Comparison of ENCODE assay signal across 26 cellular contexts in the genomic region with DNA sequence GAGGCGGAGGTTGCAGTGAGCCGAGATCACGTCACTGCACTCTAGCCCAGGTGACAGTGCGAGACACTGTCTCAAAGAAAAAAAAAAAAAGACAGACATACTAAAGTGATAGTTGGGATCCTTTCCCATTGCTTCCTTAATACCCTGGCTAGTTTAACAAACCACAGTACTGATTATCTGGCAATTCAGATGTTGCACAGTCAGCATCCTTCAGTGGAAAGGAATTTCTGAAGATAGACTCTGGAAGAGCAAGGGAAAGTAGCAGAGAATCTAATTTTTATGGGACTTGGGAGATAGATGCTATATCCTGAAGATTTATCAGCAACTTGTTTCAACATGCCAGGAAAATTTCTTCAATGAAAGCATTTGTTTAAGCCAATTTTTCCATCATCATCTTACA.
"Had no signal": no experiment of that assay in that cellular context is flagged by ENCODE, and none has a peak within 500 bp of the region (broad histone marks: within the 10 kb centered on the region; RNA-seq: fewer than 3 reads in every experiment).

No MANE protein-coding gene starts in this region.

- FAIRE-seq: colon had no signal

- H3K4me1 Mint-ChIP-seq: stimulated activated effector memory CD8-positive, alpha-beta T cell treated with anti-CD3 and anti-CD28 coated beads, Interleukin-12 subunit alpha, Interleukin-12 subunit beta, amount 100 ng/mL, for 72 hours had no signal

- H3K27me3 ChIP-seq: body of pancreas, esophagus muscularis mucosa, gastroesophageal sphincter, thyroid gland had no signal

- H3K4me3 Mint-ChIP-seq: activated T-cell treated with anti-CD3 and anti-CD28 coated beads, Interleukin-2, amount 50 U/mL, for 72 hours; natural killer cell treated with Interleukin-12 subunit alpha and Interleukin-12 subunit beta and Interleukin-15 and Interleukin-18, amount 100 ng/mL, for 72 hours; stimulated activated effector memory CD8-positive, alpha-beta T cell treated with anti-CD3 and anti-CD28 coated beads, Interleukin-12 subunit alpha, Interleukin-12 subunit beta, amount 100 ng/mL, for 72 hours; stimulated activated naive CD8-positive, alpha-beta T cell treated with anti-CD3 and anti-CD28 coated beads, Interleukin-15, Interleukin-2, amounts not matched to agents 100 ng/mL and 50 ng/mL, for 24 hours had no signal

- H3K9me3 Mint-ChIP-seq: activated naive CD4-positive, alpha-beta T cell treated with anti-CD3 and anti-CD28 coated beads, Interleukin-2, amount 50 U/mL, for 72 hours; activated T-cell treated with anti-CD3 and anti-CD28 coated beads, Interleukin-2, amount 50 U/mL, for 72 hours; natural killer cell treated with Interleukin-12 subunit alpha and Interleukin-12 subunit beta and Interleukin-15 and Interleukin-18, amount 100 ng/mL, for 72 hours; stimulated activated effector memory CD8-positive, alpha-beta T cell treated with anti-CD3 and anti-CD28 coated beads, Interleukin-12 subunit alpha, Interleukin-12 subunit beta, amount 100 ng/mL, for 72 hours; stimulated activated naive CD8-positive, alpha-beta T cell treated with anti-CD3 and anti-CD28 coated beads, Interleukin-15, Interleukin-2, amounts not matched to agents 100 ng/mL and 50 ng/mL, for 24 hours had no signal

- ATAC-seq: activated naive CD4-positive, alpha-beta T cell treated with anti-CD3 and anti-CD28 coated beads, Interleukin-2, amount 50 U/mL, for 72 hours; activated T-cell treated with anti-CD3 and anti-CD28 coated beads, Interleukin-2, amount 50 U/mL, for 72 hours; body of pancreas; gastroesophageal sphincter; mucosa of descending colon; natural killer cell treated with Interleukin-12 subunit alpha and Interleukin-12 subunit beta and Interleukin-15 and Interleukin-18, amount 100 ng/mL, for 72 hours; sciatic nerve; stimulated activated effector memory CD8-positive, alpha-beta T cell treated with anti-CD3 and anti-CD28 coated beads, Interleukin-12 subunit alpha, Interleukin-12 subunit beta, amount 100 ng/mL, for 72 hours had no signal

- H3K36me3 Mint-ChIP-seq: natural killer cell treated with Interleukin-12 subunit alpha and Interleukin-12 subunit beta and Interleukin-15 and Interleukin-18, amount 100 ng/mL, for 72 hours; stimulated activated effector memory CD8-positive, alpha-beta T cell treated with anti-CD3 and anti-CD28 coated beads, Interleukin-12 subunit alpha, Interleukin-12 subunit beta, amount 100 ng/mL, for 72 hours had no signal

- H3K27ac Mint-ChIP-seq: activated naive CD4-positive, alpha-beta T cell treated with anti-CD3 and anti-CD28 coated beads, Interleukin-2, amount 50 U/mL, for 72 hours; activated T-cell treated with anti-CD3 and anti-CD28 coated beads, Interleukin-2, amount 50 U/mL, for 72 hours; natural killer cell treated with Interleukin-12 subunit alpha and Interleukin-12 subunit beta and Interleukin-15 and Interleukin-18, amount 100 ng/mL, for 72 hours; stimulated activated effector memory CD8-positive, alpha-beta T cell treated with anti-CD3 and anti-CD28 coated beads, Interleukin-12 subunit alpha, Interleukin-12 subunit beta, amount 100 ng/mL, for 72 hours; stimulated activated naive CD8-positive, alpha-beta T cell treated with anti-CD3 and anti-CD28 coated beads, Interleukin-15, Interleukin-2, amounts not matched to agents 100 ng/mL and 50 ng/mL, for 24 hours had no signal

- H3K27ac ChIP-seq: body of pancreas, esophagus muscularis mucosa, gastroesophageal sphincter, left ventricle myocardium inferior, neutrophil, skin epidermis, thyroid gland had no signal

- H3K4me3 ChIP-seq: body of pancreas, esophagus muscularis mucosa, gastroesophageal sphincter, left ventricle myocardium inferior, lung, mucosa of descending colon, skin epidermis, thyroid gland had no signal

- DNase-seq: activated CD4-positive, alpha-beta T cell treated with anti-CD3 and anti-CD28 coated beads for 4 hours; activated CD4-positive, alpha-beta T cell treated with anti-CD3 and anti-CD28 coated beads, Interleukin-2, amount 50 U/mL, for 4 hours; activated naive CD4-positive, alpha-beta T cell; activated T-cell treated with anti-CD3 and anti-CD28 coated beads for 4 hours; activated T-cell treated with anti-CD3 and anti-CD28 coated beads, Interleukin-2, amount 50 U/mL, for 72 hours; anterior cingulate cortex; body of pancreas; dermis blood vessel endothelial cell; effector CD4-positive, alpha-beta T cell; hippocampal formation; left ventricle myocardium inferior; mesendoderm; mucosa of descending colon; stimulated activated CD4-positive, alpha-beta T cell treated with anti-CD3 and anti-CD28 coated beads, Interleukin-4, amount 100 ng/mL, for 24 hours; thyroid gland had no signal

- H3K36me3 ChIP-seq: esophagus muscularis mucosa, gastroesophageal sphincter, left ventricle myocardium inferior, neutrophil, thyroid gland had no signal

- H3K9me3 ChIP-seq: esophagus muscularis mucosa, gastroesophageal sphincter, left ventricle myocardium inferior, mucosa of descending colon, neutrophil, thyroid gland had no signal
